Comparison of ENCODE assay signal across 1 cellular context in genomic region chr7:151087247-151088018, GRCh38.
A peak's percentile ranks its signal among the peaks of the same experiment; 100 is the strongest.
TF ChIP-seq lines count a peak whose summit lies in the region.

No MANE protein-coding gene starts in this region.

TF ChIP-seq in HepG2, 621 proteins besides CTCF, POLR2A, EP300 and RAD21 (continued from another document and continues in another):
- no peak for TF ChIP-seq MLXIP (CRISPR knock-in tag; IDR thresholded peaks at IDR 0.05; ENCODE audit: borderline replicate concordance)
- no peak for TF ChIP-seq KAT2B (IDR thresholded peaks at IDR 0.05; ENCODE audit: borderline replicate concordance, low read depth, low read length)
- TF ChIP-seq U2AF2 (IDR thresholded peaks at IDR 0.05; ENCODE audit: low read depth, low read length) = no peak
- 0 out of 2 replicates have a peak, but pooled peaks have one; percentile 8 for TF ChIP-seq ZNF629 (CRISPR knock-in tag; conservative IDR thresholded peaks at IDR 0.05)
- TF ChIP-seq ZBTB44 (CRISPR knock-in tag; IDR thresholded peaks at IDR 0.05) = no peak
- no peak; the same call in 1 of the 2 replicates for TF ChIP-seq JDP2 (CRISPR knock-in tag; IDR thresholded peaks at IDR 0.05; ENCODE audit: borderline replicate concordance)
- no peak for TF ChIP-seq HNRNPK (IDR thresholded peaks at IDR 0.05; ENCODE audit: low read depth, low read length, poor library complexity, severe bottlenecking)
- TF ChIP-seq ZNF292 (CRISPR knock-in tag; IDR thresholded peaks at IDR 0.05; ENCODE audit: borderline replicate concordance, low read depth) = no peak
- TF ChIP-seq FOXO4 (CRISPR knock-in tag; conservative IDR thresholded peaks at IDR 0.05) = no peak
- TF ChIP-seq SRY (CRISPR knock-in tag; IDR thresholded peaks at IDR 0.05) = no peak
- no peak for TF ChIP-seq TBL1XR1 (IDR thresholded peaks at IDR 0.05; ENCODE audit: borderline replicate concordance, low read length, partially characterized antibody)
- no peak for TF ChIP-seq ZNF773 (CRISPR knock-in tag; IDR thresholded peaks at IDR 0.05; ENCODE audit: borderline replicate concordance)
- TF ChIP-seq ZBTB42 (CRISPR knock-in tag; IDR thresholded peaks at IDR 0.05) = no peak
- no peak for TF ChIP-seq GATA4 (IDR thresholded peaks at IDR 0.05; ENCODE audit: borderline replicate concordance, low read depth)
- TF ChIP-seq WIZ (CRISPR knock-in tag; IDR thresholded peaks at IDR 0.05) = no peak
- peak; percentile 77 for TF ChIP-seq PHF8 (CRISPR knock-in tag; IDR thresholded peaks at IDR 0.05)
- TF ChIP-seq PCBP2 (optimal IDR thresholded peaks at IDR 0.05; ENCODE audit: low read depth, low read length, poor library complexity, severe bottlenecking) = no peak
- TF ChIP-seq RFX3 (CRISPR knock-in tag; IDR thresholded peaks at IDR 0.05) = no peak
- TF ChIP-seq ONECUT2 (CRISPR knock-in tag; IDR thresholded peaks at IDR 0.05) = no peak
- peak; percentile 55; the same call in 1 of the 2 replicates for TF ChIP-seq HNF4A (CRISPR knock-in tag; IDR thresholded peaks at IDR 0.05)
- no peak for TF ChIP-seq ZNF530 (CRISPR knock-in tag; IDR thresholded peaks at IDR 0.05; ENCODE audit: low read depth)
- no peak for TF ChIP-seq SATB2 (CRISPR knock-in tag; IDR thresholded peaks at IDR 0.05)
- TF ChIP-seq ZSCAN31 (CRISPR knock-in tag; IDR thresholded peaks at IDR 0.05; ENCODE audit: low read depth) = no peak
- TF ChIP-seq SIX4 (CRISPR knock-in tag; IDR thresholded peaks at IDR 0.05) = no peak
- no peak for TF ChIP-seq RORA (CRISPR knock-in tag; IDR thresholded peaks at IDR 0.05)
- no peak for TF ChIP-seq CHCHD3 (CRISPR knock-in tag; IDR thresholded peaks at IDR 0.05)
- TF ChIP-seq ZEB1 (IDR thresholded peaks at IDR 0.05; ENCODE audit: insufficient replicate concordance, low read depth) = no peak
- TF ChIP-seq FIP1L1 (IDR thresholded peaks at IDR 0.05; ENCODE audit: borderline replicate concordance, insufficient read depth, low read depth, low read length) = no peak
- peak; percentile 67 for TF ChIP-seq ESRRA (CRISPR knock-in tag; IDR thresholded peaks at IDR 0.05; ENCODE audit: low read depth)
- peak; percentile 70 for TF ChIP-seq MYC (CRISPR knock-in tag; IDR thresholded peaks at IDR 0.05; ENCODE audit: borderline replicate concordance)
- peak; percentile 78 for TF ChIP-seq RBFOX2 (IDR thresholded peaks at IDR 0.05; ENCODE audit: low read depth, low read length)
- peak; percentile 47; the same call in 1 of the 2 replicates for TF ChIP-seq ZFP36L2 (CRISPR knock-in tag; IDR thresholded peaks at IDR 0.05)
- no peak for TF ChIP-seq ZNF510 (CRISPR knock-in tag; IDR thresholded peaks at IDR 0.05; ENCODE audit: low read depth)
- no peak for TF ChIP-seq PBX2 (CRISPR knock-in tag; IDR thresholded peaks at IDR 0.05)
- no peak for TF ChIP-seq ARID5B (CRISPR knock-in tag; IDR thresholded peaks at IDR 0.05)
- TF ChIP-seq DNMT3B (CRISPR knock-in tag; conservative IDR thresholded peaks at IDR 0.05) = peak; percentile 52; the same call in 1 of the 2 replicates
- TF ChIP-seq PBX3 (CRISPR knock-in tag; IDR thresholded peaks at IDR 0.05; ENCODE audit: borderline replicate concordance) = no peak
- TF ChIP-seq GZF1 (CRISPR knock-in tag; IDR thresholded peaks at IDR 0.05) = no peak
- TF ChIP-seq ZSCAN21 (CRISPR knock-in tag; IDR thresholded peaks at IDR 0.05; ENCODE audit: borderline replicate concordance) = no peak
- no peak for TF ChIP-seq NPAS2 (CRISPR knock-in tag; IDR thresholded peaks at IDR 0.05; ENCODE audit: borderline replicate concordance)
- TF ChIP-seq ZNF616 (CRISPR knock-in tag; IDR thresholded peaks at IDR 0.05; ENCODE audit: low read depth) = 0 out of 2 replicates have a peak, but pooled peaks have one; percentile 74
- TF ChIP-seq HNF1A (IDR thresholded peaks at IDR 0.05; ENCODE audit: low read depth) = no peak
- no peak for TF ChIP-seq HNF1A (CRISPR knock-in tag; IDR thresholded peaks at IDR 0.05; ENCODE audit: borderline replicate concordance)
- TF ChIP-seq ZZZ3 (CRISPR knock-in tag; IDR thresholded peaks at IDR 0.05; ENCODE audit: borderline replicate concordance) = no peak
- no peak for TF ChIP-seq SMARCC2 (IDR thresholded peaks at IDR 0.05)
- peak; percentile 31; the same call in 1 of the 2 replicates for TF ChIP-seq KDM5A (IDR thresholded peaks at IDR 0.05; ENCODE audit: borderline replicate concordance, low read length)
- TF ChIP-seq ERF (CRISPR knock-in tag; IDR thresholded peaks at IDR 0.05) = peak; percentile 26; the same call in 1 of the 2 replicates
- TF ChIP-seq ZNF614 (CRISPR knock-in tag; IDR thresholded peaks at IDR 0.05; ENCODE audit: borderline replicate concordance) = no peak
- TF ChIP-seq UBTF (CRISPR knock-in tag; IDR thresholded peaks at IDR 0.05) = peak; percentile 92; the same call in 1 of the 2 replicates
- no peak for TF ChIP-seq ZNF3 (CRISPR knock-in tag; IDR thresholded peaks at IDR 0.05)
